1 cellular context compared by ENCODE assay signal in the genomic region with DNA sequence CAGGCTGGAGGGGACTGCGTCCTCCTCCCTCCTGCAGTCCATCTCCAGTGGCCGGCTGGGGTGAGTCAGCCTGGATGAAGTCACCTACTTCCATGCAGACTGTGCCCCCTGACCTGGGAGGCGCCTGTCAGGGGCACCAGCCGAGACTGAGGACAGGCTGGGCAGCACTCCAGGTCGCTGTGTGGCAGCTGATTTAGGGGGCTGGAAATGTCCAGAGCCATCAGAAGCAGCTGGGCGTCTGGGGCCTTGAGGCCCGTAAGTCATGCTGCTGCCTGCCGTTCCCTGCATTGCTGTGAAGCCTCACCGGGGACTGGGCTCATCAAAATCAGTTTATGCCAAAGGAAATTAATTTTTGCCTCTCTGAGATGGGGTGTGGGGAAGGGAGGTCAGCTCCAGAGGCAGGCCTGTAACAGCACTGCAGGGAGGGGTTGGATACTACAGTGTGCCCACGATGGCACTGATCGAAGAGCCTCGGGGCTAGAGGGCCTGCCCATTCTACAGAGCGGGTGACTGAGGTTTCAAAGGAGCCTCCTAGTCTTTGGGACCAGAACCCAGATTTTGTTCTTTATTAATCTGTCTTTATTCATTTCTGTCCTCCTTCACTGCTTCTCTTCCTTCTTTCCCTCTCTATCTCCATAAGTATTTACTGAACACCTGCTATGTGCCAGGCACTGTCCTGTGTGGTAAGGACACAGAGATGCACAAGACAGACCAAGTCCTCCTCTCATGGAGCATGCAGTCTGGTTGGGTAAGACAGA.
TF ChIP-seq lines count a peak whose summit lies in the region.

No MANE protein-coding gene starts in this region.

TF ChIP-seq in HepG2, 621 proteins besides CTCF, POLR2A, EP300 and RAD21 (continued from another document and continues in another):
- TF ChIP-seq HNF1A (IDR thresholded peaks at IDR 0.05; ENCODE audit: low read depth) (no peak), HNF1A (CRISPR knock-in tag; IDR thresholded peaks at IDR 0.05; ENCODE audit: borderline replicate concordance) (peak; percentile 57; the same call in 1 of the 2 replicates), PATZ1 (CRISPR knock-in tag; IDR thresholded peaks at IDR 0.05) (peak; percentile 55; the same call in 1 of the 2 replicates), NFATC3 (CRISPR knock-in tag; IDR thresholded peaks at IDR 0.05) (no peak), ZNF121 (CRISPR knock-in tag; IDR thresholded peaks at IDR 0.05) (no peak), GATAD2A (CRISPR knock-in tag; IDR thresholded peaks at IDR 0.05) (peak; percentile 75), POLR2AphosphoS2 (IDR thresholded peaks at IDR 0.05; ENCODE audit: low read depth, low read length) (no peak), ZNF337 (CRISPR knock-in tag; IDR thresholded peaks at IDR 0.05; ENCODE audit: borderline replicate concordance, low read depth) (no peak), PPARG (CRISPR knock-in tag; conservative IDR thresholded peaks at IDR 0.05) (peak; percentile 48; the same call in 1 of the 2 replicates), CENPX (CRISPR knock-in tag; IDR thresholded peaks at IDR 0.05) (no peak), THAP11 (CRISPR knock-in tag; IDR thresholded peaks at IDR 0.05) (0 out of 2 replicates have a peak, but pooled peaks have one; percentile 18), MED13 (CRISPR knock-in tag; IDR thresholded peaks at IDR 0.05) (no peak), ZNF44 (CRISPR knock-in tag; IDR thresholded peaks at IDR 0.05) (no peak), ZNF12 (CRISPR knock-in tag; IDR thresholded peaks at IDR 0.05) (no peak), KDM5A (IDR thresholded peaks at IDR 0.05; ENCODE audit: borderline replicate concordance, low read length) (no peak), THAP7 (CRISPR knock-in tag; IDR thresholded peaks at IDR 0.05) (no peak), ZNF17 (CRISPR knock-in tag; IDR thresholded peaks at IDR 0.05) (no peak), LCORL (IDR thresholded peaks at IDR 0.05) (no peak), LCORL (CRISPR knock-in tag; IDR thresholded peaks at IDR 0.05) (peak; percentile 86), ZNF350 (CRISPR knock-in tag; IDR thresholded peaks at IDR 0.05; ENCODE audit: borderline replicate concordance, low read depth) (peak; percentile 26; the same call in 1 of the 2 replicates), MATR3 (CRISPR knock-in tag; IDR thresholded peaks at IDR 0.05) (no peak), GZF1 (CRISPR knock-in tag; IDR thresholded peaks at IDR 0.05) (no peak), SOX5 (CRISPR knock-in tag; IDR thresholded peaks at IDR 0.05; ENCODE audit: borderline replicate concordance) (no peak), ZNF557 (CRISPR knock-in tag; IDR thresholded peaks at IDR 0.05) (no peak), ZNF703 (CRISPR knock-in tag; IDR thresholded peaks at IDR 0.05; ENCODE audit: borderline replicate concordance) (no peak), ZBTB10 (CRISPR knock-in tag; IDR thresholded peaks at IDR 0.05; ENCODE audit: borderline replicate concordance) (0 out of 2 replicates have a peak, but pooled peaks have one; percentile 30), ZNF766 (CRISPR knock-in tag; IDR thresholded peaks at IDR 0.05; ENCODE audit: borderline replicate concordance) (no peak), ADNP (CRISPR knock-in tag; IDR thresholded peaks at IDR 0.05) (no peak)
- TF ChIP-seq, protein P1, sequence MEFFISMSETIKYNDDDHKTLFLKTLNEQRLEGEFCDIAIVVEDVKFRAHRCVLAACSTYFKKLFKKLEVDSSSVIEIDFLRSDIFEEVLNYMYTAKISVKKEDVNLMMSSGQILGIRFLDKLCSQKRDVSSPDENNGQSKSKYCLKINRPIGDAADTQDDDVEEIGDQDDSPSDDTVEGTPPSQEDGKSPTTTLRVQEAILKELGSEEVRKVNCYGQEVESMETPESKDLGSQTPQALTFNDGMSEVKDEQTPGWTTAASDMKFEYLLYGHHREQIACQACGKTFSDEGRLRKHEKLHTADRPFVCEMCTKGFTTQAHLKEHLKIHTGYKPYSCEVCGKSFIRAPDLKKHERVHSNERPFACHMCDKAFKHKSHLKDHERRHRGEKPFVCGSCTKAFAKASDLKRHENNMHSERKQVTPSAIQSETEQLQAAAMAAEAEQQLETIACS (CRISPR knock-in tag; IDR thresholded peaks at IDR 0.05), result no peak
- TF ChIP-seq, protein P2, sequence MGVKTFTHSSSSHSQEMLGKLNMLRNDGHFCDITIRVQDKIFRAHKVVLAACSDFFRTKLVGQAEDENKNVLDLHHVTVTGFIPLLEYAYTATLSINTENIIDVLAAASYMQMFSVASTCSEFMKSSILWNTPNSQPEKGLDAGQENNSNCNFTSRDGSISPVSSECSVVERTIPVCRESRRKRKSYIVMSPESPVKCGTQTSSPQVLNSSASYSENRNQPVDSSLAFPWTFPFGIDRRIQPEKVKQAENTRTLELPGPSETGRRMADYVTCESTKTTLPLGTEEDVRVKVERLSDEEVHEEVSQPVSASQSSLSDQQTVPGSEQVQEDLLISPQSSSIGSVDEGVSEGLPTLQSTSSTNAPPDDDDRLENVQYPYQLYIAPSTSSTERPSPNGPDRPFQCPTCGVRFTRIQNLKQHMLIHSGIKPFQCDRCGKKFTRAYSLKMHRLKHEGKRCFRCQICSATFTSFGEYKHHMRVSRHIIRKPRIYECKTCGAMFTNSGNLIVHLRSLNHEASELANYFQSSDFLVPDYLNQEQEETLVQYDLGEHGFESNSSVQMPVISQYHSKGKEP (CRISPR knock-in tag; IDR thresholded peaks at IDR 0.05), result no peak
- TF ChIP-seq, protein P3, sequence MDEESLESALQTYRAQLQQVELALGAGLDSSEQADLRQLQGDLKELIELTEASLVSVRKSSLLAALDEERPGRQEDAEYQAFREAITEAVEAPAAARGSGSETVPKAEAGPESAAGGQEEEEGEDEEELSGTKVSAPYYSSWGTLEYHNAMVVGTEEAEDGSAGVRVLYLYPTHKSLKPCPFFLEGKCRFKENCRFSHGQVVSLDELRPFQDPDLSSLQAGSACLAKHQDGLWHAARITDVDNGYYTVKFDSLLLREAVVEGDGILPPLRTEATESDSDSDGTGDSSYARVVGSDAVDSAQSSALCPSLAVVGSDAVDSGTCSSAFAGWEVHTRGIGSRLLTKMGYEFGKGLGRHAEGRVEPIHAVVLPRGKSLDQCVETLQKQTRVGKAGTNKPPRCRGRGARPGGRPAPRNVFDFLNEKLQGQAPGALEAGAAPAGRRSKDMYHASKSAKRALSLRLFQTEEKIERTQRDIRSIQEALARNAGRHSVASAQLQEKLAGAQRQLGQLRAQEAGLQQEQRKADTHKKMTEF (CRISPR knock-in tag; IDR thresholded peaks at IDR 0.05), result peak; percentile 34; the same call in 1 of the 2 replicates
- TF ChIP-seq, protein P4, sequence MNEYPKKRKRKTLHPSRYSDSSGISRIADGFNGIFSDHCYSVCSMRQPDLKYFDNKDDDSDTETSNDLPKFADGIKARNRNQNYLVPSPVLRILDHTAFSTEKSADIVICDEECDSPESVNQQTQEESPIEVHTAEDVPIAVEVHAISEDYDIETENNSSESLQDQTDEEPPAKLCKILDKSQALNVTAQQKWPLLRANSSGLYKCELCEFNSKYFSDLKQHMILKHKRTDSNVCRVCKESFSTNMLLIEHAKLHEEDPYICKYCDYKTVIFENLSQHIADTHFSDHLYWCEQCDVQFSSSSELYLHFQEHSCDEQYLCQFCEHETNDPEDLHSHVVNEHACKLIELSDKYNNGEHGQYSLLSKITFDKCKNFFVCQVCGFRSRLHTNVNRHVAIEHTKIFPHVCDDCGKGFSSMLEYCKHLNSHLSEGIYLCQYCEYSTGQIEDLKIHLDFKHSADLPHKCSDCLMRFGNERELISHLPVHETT (CRISPR knock-in tag; conservative IDR thresholded peaks at IDR 0.05), result no peak
- TF ChIP-seq, protein P5, sequence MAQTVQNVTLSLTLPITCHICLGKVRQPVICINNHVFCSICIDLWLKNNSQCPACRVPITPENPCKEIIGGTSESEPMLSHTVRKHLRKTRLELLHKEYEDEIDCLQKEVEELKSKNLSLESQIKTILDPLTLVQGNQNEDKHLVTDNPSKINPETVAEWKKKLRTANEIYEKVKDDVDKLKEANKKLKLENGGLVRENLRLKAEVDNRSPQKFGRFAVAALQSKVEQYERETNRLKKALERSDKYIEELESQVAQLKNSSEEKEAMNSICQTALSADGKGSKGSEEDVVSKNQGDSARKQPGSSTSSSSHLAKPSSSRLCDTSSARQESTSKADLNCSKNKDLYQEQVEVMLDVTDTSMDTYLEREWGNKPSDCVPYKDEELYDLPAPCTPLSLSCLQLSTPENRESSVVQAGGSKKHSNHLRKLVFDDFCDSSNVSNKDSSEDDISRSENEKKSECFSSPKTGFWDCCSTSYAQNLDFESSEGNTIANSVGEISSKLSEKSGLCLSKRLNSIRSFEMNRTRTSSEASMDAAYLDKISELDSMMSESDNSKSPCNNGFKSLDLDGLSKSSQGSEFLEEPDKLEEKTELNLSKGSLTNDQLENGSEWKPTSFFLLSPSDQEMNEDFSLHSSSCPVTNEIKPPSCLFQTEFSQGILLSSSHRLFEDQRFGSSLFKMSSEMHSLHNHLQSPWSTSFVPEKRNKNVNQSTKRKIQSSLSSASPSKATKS (CRISPR knock-in tag; IDR thresholded peaks at IDR 0.05), result no peak
